1 cellular context compared by ENCODE assay signal in the genomic region with DNA sequence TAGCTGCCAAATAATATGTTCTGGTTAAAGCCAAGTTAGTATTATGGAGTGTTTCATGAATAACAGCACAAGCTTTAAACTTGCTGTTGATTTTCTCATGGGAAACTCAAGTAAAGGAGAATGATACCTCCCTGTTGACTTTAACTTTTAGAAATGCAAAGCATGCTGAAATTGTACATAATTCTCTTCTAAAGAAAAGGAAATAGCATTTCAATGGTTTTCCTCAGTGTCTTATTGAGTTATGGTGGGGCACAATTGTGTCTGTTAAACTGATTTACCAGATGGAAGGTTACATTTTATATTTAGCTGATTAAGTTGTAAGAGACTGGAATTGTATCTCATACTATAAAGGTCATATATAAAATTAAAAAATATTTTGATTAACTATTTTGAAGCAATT.
TF ChIP-seq lines count a peak whose summit lies in the region.

No MANE protein-coding gene starts in this region.

TF ChIP-seq in WTC11, 78 proteins besides CTCF, POLR2A, EP300 and RAD21 (continued from another document):
- TF ChIP-seq, protein P1, sequence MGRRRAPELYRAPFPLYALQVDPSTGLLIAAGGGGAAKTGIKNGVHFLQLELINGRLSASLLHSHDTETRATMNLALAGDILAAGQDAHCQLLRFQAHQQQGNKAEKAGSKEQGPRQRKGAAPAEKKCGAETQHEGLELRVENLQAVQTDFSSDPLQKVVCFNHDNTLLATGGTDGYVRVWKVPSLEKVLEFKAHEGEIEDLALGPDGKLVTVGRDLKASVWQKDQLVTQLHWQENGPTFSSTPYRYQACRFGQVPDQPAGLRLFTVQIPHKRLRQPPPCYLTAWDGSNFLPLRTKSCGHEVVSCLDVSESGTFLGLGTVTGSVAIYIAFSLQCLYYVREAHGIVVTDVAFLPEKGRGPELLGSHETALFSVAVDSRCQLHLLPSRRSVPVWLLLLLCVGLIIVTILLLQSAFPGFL (CRISPR knock-in tag; IDR thresholded peaks at IDR 0.05; ENCODE audit: borderline replicate concordance): no peak
- TF ChIP-seq, protein P2, sequence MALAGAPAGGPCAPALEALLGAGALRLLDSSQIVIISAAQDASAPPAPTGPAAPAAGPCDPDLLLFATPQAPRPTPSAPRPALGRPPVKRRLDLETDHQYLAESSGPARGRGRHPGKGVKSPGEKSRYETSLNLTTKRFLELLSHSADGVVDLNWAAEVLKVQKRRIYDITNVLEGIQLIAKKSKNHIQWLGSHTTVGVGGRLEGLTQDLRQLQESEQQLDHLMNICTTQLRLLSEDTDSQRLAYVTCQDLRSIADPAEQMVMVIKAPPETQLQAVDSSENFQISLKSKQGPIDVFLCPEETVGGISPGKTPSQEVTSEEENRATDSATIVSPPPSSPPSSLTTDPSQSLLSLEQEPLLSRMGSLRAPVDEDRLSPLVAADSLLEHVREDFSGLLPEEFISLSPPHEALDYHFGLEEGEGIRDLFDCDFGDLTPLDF (CRISPR knock-in tag; IDR thresholded peaks at IDR 0.05): no peak
- TF ChIP-seq JAZF1 (CRISPR knock-in tag; IDR thresholded peaks at IDR 0.05) (no peak), NFE2L1 (CRISPR knock-in tag; IDR thresholded peaks at IDR 0.05) (no peak)
- TF ChIP-seq, protein P3, sequence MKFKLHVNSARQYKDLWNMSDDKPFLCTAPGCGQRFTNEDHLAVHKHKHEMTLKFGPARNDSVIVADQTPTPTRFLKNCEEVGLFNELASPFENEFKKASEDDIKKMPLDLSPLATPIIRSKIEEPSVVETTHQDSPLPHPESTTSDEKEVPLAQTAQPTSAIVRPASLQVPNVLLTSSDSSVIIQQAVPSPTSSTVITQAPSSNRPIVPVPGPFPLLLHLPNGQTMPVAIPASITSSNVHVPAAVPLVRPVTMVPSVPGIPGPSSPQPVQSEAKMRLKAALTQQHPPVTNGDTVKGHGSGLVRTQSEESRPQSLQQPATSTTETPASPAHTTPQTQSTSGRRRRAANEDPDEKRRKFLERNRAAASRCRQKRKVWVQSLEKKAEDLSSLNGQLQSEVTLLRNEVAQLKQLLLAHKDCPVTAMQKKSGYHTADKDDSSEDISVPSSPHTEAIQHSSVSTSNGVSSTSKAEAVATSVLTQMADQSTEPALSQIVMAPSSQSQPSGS (CRISPR knock-in tag; IDR thresholded peaks at IDR 0.05; ENCODE audit: borderline replicate concordance, low read depth): no peak
